1 cellular context compared by ENCODE assay signal in the genomic region with DNA sequence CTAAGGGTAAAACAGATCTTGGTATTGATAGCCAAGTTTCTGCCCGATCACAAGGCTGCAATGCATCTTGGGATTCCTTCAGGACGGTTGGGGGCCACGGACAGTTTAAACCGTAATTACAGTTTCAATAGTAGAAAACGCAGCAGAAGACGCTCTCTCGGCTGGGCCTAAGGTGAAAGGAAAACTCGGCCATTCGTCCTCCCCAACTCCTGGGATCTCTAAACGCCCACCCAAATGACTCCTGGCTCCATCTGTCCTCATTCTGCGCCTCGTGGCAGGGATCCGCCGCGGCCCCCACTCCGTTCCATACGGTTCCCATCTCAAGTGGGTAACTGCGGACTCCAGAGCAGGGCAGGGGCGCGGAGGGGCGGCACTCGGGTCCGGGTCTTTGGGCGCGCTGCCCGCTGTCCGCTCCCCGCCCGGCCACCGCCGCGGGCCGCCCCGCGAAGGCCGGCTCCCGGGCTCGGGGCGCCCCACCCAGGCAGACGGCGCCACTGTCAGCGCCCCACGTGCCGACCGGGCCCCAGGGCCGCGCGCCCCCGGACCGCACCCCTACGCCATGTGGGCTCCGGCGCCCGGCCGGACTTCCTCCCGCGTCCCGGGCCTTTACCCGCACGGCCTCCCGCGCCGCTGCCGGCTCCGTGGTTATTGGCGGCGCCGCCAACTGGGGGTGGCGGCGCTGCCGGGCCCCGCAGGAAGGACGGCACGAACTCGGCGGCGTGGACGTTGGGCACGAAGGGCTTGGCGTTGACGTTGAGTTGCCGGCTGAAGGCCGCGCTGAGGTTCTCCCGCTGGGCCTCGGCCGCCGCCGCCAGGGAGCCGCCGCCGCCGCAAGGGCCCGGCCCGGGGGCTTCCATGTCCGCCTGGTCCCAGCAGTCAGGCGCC.
TF ChIP-seq lines count a peak whose summit lies in the region.

No MANE protein-coding gene starts in this region.

TF ChIP-seq in GM12878, 131 proteins besides CTCF, POLR2A, EP300 and RAD21 (continued from another document):
- TF ChIP-seq, protein P1, sequence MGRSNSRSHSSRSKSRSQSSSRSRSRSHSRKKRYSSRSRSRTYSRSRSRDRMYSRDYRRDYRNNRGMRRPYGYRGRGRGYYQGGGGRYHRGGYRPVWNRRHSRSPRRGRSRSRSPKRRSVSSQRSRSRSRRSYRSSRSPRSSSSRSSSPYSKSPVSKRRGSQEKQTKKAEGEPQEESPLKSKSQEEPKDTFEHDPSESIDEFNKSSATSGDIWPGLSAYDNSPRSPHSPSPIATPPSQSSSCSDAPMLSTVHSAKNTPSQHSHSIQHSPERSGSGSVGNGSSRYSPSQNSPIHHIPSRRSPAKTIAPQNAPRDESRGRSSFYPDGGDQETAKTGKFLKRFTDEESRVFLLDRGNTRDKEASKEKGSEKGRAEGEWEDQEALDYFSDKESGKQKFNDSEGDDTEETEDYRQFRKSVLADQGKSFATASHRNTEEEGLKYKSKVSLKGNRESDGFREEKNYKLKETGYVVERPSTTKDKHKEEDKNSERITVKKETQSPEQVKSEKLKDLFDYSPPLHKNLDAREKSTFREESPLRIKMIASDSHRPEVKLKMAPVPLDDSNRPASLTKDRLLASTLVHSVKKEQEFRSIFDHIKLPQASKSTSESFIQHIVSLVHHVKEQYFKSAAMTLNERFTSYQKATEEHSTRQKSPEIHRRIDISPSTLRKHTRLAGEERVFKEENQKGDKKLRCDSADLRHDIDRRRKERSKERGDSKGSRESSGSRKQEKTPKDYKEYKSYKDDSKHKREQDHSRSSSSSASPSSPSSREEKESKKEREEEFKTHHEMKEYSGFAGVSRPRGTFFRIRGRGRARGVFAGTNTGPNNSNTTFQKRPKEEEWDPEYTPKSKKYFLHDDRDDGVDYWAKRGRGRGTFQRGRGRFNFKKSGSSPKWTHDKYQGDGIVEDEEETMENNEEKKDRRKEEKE (IDR thresholded peaks at IDR 0.05), result 0 out of 2 replicates have a peak, but pooled peaks have one; percentile 8
